1 cellular context compared by ENCODE assay signal in the genomic region with DNA sequence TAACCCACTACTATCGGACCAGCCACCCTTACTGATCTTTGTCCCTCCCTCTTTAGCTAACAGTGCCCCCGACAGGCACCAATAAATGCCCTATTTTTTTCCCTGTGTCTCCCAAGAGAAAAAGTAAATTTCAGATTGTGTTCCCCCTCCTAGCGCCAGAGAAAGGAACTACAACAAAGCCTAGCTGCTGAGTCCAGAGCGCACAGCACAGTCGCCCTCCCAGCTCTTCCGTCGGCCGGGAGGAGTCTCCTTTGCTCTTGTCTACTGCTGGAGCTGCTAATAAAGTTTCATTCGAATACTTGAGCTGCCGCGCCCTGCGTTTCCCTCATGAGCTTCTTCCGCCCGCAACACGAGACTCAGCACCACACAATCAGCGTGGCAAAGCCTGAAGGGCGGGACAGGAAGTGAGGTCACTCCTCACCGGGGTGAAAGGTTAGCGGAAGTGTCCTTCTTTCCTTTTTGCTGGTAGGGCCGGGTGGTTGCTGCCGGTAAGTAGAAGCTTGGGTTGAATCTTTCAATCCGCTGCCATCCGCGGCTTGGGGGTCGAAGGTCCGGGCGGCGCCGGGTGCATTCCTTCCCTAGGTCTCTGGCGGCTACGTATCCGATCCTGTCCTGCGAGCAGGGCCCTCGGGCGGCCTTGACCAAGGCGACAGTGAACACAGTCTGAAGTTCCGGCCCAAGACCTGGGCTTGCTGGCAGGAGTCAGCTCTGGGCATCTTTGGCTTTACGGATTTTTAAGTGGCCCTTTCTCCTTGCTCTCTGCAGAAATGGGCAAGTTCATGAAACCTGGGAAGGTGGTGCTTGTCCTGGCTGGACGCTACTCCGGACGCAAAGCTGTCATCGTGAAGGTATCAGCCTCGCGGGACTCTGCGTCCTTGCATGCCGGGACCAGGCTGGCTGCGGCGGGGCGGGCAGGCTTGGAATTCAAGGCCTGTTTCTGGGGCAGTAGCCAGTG.
A peak's percentile ranks its signal among the peaks of the same experiment; 100 is the strongest.
TF ChIP-seq lines count a peak whose summit lies in the region.

A gene (plus strand): TSS at position 436 of the 955 bp plus-strand sequence. CDS start 332 bp downstream, at position 768.

TF ChIP-seq in HepG2, 621 proteins besides CTCF, POLR2A, EP300 and RAD21 (continued from another document and continues in another):
- TF ChIP-seq, protein P1, sequence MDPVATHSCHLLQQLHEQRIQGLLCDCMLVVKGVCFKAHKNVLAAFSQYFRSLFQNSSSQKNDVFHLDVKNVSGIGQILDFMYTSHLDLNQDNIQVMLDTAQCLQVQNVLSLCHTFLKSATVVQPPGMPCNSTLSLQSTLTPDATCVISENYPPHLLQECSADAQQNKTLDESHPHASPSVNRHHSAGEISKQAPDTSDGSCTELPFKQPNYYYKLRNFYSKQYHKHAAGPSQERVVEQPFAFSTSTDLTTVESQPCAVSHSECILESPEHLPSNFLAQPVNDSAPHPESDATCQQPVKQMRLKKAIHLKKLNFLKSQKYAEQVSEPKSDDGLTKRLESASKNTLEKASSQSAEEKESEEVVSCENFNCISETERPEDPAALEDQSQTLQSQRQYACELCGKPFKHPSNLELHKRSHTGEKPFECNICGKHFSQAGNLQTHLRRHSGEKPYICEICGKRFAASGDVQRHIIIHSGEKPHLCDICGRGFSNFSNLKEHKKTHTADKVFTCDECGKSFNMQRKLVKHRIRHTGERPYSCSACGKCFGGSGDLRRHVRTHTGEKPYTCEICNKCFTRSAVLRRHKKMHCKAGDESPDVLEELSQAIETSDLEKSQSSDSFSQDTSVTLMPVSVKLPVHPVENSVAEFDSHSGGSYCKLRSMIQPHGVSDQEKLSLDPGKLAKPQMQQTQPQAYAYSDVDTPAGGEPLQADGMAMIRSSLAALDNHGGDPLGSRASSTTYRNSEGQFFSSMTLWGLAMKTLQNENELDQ (CRISPR knock-in tag; IDR thresholded peaks at IDR 0.05; ENCODE audit: borderline replicate concordance) = peak; percentile 29; the same call in 1 of the 2 replicates
- peak; percentile 79; the same call in 1 of the 2 replicates for TF ChIP-seq AKAP8 (CRISPR knock-in tag; IDR thresholded peaks at IDR 0.05)
- peak; percentile 77 for TF ChIP-seq ZNF274 (CRISPR knock-in tag; IDR thresholded peaks at IDR 0.05)
- TF ChIP-seq ZNF891 (CRISPR knock-in tag; IDR thresholded peaks at IDR 0.05) = peak; percentile 99
- TF ChIP-seq TMF1 (CRISPR knock-in tag; IDR thresholded peaks at IDR 0.05; ENCODE audit: low read depth) = peak; percentile 80; the same call in 1 of the 2 replicates
- TF ChIP-seq, protein P2, sequence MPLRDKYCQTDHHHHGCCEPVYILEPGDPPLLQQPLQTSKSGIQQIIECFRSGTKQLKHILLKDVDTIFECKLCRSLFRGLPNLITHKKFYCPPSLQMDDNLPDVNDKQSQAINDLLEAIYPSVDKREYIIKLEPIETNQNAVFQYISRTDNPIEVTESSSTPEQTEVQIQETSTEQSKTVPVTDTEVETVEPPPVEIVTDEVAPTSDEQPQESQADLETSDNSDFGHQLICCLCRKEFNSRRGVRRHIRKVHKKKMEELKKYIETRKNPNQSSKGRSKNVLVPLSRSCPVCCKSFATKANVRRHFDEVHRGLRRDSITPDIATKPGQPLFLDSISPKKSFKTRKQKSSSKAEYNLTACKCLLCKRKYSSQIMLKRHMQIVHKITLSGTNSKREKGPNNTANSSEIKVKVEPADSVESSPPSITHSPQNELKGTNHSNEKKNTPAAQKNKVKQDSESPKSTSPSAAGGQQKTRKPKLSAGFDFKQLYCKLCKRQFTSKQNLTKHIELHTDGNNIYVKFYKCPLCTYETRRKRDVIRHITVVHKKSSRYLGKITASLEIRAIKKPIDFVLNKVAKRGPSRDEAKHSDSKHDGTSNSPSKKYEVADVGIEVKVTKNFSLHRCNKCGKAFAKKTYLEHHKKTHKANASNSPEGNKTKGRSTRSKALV (CRISPR knock-in tag; IDR thresholded peaks at IDR 0.05) = peak; percentile 85
- TF ChIP-seq, protein P3, sequence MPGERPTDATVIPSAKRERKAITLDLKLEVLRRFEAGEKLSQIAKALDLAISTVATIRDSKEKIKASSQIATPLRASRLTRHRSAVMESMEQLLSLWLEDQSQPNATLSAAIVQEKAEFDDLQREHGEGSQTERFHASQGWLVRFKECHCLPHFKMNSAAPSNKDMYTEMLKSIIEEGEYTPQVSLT (CRISPR knock-in tag; IDR thresholded peaks at IDR 0.05; ENCODE audit: borderline replicate concordance, low read depth) = peak; percentile 33
- TF ChIP-seq BORCS8-MEF2B (CRISPR knock-in tag; IDR thresholded peaks at IDR 0.05) = peak; percentile 97
- TF ChIP-seq SP5 (CRISPR knock-in tag; IDR thresholded peaks at IDR 0.05; ENCODE audit: borderline replicate concordance, low read depth) = peak; percentile 96
- TF ChIP-seq IKZF4 (CRISPR knock-in tag; IDR thresholded peaks at IDR 0.05; ENCODE audit: borderline replicate concordance, low read depth, not compliant biosample characterization) = peak; percentile 89
- TF ChIP-seq SIX4 (CRISPR knock-in tag; IDR thresholded peaks at IDR 0.05) = peak; percentile 94
- TF ChIP-seq, protein P4, sequence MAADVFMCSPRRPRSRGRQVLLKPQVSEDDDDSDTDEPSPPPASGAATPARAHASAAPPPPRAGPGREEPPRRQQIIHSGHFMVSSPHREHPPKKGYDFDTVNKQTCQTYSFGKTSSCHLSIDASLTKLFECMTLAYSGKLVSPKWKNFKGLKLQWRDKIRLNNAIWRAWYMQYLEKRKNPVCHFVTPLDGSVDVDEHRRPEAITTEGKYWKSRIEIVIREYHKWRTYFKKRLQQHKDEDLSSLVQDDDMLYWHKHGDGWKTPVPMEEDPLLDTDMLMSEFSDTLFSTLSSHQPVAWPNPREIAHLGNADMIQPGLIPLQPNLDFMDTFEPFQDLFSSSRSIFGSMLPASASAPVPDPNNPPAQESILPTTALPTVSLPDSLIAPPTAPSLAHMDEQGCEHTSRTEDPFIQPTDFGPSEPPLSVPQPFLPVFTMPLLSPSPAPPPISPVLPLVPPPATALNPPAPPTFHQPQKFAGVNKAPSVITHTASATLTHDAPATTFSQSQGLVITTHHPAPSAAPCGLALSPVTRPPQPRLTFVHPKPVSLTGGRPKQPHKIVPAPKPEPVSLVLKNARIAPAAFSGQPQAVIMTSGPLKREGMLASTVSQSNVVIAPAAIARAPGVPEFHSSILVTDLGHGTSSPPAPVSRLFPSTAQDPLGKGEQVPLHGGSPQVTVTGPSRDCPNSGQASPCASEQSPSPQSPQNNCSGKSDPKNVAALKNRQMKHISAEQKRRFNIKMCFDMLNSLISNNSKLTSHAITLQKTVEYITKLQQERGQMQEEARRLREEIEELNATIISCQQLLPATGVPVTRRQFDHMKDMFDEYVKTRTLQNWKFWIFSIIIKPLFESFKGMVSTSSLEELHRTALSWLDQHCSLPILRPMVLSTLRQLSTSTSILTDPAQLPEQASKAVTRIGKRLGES (CRISPR knock-in tag; IDR thresholded peaks at IDR 0.05; ENCODE audit: borderline replicate concordance) = no peak
- no peak for TF ChIP-seq ZBTB42 (CRISPR knock-in tag; IDR thresholded peaks at IDR 0.05)
- TF ChIP-seq MEIS2 (CRISPR knock-in tag; IDR thresholded peaks at IDR 0.05) = peak; percentile 68; the same call in 1 of the 2 replicates
- TF ChIP-seq, protein P5, sequence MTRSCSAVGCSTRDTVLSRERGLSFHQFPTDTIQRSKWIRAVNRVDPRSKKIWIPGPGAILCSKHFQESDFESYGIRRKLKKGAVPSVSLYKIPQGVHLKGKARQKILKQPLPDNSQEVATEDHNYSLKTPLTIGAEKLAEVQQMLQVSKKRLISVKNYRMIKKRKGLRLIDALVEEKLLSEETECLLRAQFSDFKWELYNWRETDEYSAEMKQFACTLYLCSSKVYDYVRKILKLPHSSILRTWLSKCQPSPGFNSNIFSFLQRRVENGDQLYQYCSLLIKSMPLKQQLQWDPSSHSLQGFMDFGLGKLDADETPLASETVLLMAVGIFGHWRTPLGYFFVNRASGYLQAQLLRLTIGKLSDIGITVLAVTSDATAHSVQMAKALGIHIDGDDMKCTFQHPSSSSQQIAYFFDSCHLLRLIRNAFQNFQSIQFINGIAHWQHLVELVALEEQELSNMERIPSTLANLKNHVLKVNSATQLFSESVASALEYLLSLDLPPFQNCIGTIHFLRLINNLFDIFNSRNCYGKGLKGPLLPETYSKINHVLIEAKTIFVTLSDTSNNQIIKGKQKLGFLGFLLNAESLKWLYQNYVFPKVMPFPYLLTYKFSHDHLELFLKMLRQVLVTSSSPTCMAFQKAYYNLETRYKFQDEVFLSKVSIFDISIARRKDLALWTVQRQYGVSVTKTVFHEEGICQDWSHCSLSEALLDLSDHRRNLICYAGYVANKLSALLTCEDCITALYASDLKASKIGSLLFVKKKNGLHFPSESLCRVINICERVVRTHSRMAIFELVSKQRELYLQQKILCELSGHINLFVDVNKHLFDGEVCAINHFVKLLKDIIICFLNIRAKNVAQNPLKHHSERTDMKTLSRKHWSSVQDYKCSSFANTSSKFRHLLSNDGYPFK (CRISPR knock-in tag; IDR thresholded peaks at IDR 0.05; ENCODE audit: borderline replicate concordance) = peak; percentile 100
- peak; percentile 88 for TF ChIP-seq FOXO1 (CRISPR knock-in tag; IDR thresholded peaks at IDR 0.05)
- TF ChIP-seq, protein P6, sequence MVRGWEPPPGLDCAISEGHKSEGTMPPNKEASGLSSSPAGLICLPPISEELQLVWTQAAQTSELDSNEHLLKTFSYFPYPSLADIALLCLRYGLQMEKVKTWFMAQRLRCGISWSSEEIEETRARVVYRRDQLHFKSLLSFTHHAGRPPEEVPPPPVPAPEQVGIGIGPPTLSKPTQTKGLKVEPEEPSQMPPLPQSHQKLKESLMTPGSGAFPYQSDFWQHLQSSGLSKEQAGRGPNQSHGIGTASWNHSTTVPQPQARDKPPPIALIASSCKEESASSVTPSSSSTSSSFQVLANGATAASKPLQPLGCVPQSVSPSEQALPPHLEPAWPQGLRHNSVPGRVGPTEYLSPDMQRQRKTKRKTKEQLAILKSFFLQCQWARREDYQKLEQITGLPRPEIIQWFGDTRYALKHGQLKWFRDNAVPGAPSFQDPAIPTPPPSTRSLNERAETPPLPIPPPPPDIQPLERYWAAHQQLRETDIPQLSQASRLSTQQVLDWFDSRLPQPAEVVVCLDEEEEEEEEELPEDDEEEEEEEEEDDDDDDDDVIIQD (CRISPR knock-in tag; IDR thresholded peaks at IDR 0.05; ENCODE audit: low read depth) = peak; percentile 96
- peak; percentile 4; the same call in 1 of the 2 replicates for TF ChIP-seq MAF1 (CRISPR knock-in tag; IDR thresholded peaks at IDR 0.05; ENCODE audit: borderline replicate concordance)
- peak; percentile 98 for TF ChIP-seq ASH2L (IDR thresholded peaks at IDR 0.05; ENCODE audit: insufficient read length, low read depth, low read length)
- peak; percentile 88 for TF ChIP-seq ZNF563 (CRISPR knock-in tag; IDR thresholded peaks at IDR 0.05)
- TF ChIP-seq, protein P7, sequence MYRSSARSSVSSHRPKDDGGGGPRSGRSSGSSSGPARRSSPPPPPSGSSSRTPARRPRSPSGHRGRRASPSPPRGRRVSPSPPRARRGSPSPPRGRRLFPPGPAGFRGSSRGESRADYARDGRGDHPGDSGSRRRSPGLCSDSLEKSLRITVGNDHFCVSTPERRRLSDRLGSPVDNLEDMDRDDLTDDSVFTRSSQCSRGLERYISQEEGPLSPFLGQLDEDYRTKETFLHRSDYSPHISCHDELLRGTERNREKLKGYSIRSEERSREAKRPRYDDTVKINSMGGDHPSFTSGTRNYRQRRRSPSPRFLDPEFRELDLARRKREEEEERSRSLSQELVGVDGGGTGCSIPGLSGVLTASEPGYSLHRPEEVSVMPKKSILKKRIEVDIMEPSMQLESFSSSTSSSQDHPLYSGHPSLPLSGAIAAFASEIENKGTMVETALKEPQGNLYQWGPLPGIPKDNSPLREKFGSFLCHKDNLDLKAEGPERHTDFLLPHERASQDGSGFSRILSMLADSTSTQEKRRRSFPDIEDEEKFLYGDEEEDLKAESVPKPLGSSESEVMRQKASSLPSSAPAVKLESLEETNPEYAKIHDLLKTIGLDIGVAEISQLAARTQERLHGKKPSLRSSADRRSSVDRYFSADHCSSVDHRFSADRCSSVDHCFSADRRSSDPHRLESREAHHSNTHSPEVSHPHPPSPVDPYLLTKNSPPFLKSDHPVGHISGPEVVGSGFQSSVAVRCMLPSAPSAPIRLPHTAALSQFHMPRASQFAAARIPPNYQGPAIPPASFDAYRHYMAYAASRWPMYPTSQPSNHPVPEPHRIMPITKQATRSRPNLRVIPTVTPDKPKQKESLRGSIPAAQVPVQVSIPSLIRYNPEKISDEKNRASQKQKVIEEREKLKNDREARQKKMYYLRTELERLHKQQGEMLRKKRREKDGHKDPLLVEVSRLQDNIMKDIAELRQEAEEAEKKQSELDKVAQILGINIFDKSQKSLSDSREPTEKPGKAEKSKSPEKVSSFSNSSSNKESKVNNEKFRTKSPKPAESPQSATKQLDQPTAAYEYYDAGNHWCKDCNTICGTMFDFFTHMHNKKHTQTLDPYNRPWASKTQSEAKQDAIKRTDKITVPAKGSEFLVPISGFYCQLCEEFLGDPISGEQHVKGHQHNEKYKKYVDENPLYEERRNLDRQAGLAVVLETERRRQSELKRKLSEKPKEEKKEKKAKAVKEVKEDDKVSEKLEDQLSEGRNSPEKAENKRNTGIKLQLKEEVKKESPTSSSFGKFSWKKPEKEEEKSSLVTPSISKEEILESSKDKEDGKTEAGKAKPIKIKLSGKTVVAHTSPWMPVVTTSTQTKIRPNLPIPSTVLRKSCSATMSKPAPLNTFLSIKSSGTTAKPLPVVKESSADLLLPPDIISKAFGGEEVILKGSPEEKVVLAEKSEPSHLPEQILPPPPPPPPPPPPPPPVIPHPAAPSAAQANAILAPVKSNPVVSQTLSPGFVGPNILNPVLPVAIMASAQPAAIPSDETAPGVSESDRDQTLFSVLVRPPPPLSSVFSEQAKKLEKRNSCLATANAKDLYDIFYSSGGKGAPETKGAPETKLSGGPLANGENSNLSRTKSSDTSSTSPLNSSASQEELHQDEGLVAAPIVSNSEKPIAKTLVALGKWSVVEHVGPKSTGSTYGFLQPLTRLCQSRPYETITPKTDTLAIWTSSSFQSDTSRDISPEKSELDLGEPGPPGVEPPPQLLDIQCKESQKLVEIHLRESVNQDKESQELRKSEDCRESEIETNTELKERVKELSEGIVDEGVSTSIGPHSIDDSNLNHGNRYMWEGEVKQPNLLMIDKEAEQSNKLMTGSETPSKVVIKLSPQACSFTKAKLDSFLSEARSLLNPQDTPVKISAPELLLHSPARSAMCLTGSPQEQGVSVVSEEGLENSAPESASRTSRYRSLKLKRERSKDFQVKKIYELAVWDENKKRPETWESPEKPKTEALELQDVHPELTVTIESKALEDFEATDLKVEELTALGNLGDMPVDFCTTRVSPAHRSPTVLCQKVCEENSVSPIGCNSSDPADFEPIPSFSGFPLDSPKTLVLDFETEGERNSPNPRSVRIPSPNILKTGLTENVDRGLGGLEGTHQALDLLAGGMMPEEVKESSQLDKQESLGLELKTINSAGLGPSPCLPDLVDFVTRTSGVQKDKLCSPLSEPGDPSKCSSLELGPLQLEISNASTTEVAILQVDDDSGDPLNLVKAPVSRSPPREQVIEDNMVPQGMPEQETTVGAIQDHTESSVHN (CRISPR knock-in tag; IDR thresholded peaks at IDR 0.05) = peak; percentile 99
- TF ChIP-seq TAF15 (IDR thresholded peaks at IDR 0.05; ENCODE audit: low read depth, low read length, poor library complexity, severe bottlenecking) = no peak
- TF ChIP-seq SCMH1 (CRISPR knock-in tag; IDR thresholded peaks at IDR 0.05; ENCODE audit: borderline replicate concordance) = no peak
- TF ChIP-seq SRY (CRISPR knock-in tag; IDR thresholded peaks at IDR 0.05) = peak; percentile 97
- TF ChIP-seq NFYB (CRISPR knock-in tag; IDR thresholded peaks at IDR 0.05) = peak; percentile 88
